In the genomic region with DNA sequence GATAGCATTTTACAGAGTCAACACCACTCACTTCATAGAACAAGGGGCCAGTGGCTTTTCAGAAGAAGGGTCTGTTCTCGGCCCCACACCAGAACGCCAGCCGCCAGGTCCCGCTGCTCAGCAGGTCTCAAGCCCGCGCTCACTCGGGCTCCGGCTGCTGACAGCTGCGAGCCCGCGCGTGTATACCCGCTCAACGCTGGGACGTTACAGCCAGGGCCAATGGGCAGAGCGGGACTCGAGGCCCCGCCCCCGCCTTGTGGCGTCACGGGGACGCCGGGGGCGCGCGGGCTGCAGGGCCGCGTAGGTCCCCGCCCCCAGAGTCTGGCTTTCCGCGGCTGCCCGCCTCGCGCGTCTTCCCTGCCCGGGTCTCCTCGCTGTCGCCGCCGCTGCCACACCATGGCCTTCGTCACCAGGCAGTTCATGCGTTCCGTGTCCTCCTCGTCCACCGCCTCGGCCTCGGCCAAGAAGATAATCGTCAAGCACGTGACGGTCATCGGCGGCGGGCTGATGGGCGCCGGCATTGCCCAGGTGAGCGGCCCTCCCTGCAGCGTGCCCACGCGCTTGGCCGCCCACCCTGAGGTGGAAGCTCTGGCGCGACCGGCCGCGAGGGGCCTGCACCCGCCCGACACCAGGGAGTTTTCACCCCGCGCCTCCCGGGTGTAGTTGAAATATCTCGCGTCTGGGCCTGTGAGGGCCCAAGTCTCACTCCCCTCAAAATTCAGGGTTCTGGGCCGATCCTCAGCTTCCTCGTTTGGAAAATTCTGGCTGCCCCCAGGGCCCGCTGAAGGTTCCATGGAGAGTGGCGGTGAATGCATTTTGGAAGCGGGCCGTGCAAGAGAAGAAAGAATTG, we compare ENCODE assay signal across 1 cellular context.
A peak's percentile ranks its signal among the peaks of the same experiment; 100 is the strongest.
TF ChIP-seq lines count a peak whose summit lies in the region.

A gene (plus strand): TSS at position 353 of the 850 bp plus-strand sequence. CDS start 44 bp downstream, at position 397.

TF ChIP-seq in HepG2, 621 proteins besides CTCF, POLR2A, EP300 and RAD21 (continued from another document and continues in another):
- TF ChIP-seq, protein P1, sequence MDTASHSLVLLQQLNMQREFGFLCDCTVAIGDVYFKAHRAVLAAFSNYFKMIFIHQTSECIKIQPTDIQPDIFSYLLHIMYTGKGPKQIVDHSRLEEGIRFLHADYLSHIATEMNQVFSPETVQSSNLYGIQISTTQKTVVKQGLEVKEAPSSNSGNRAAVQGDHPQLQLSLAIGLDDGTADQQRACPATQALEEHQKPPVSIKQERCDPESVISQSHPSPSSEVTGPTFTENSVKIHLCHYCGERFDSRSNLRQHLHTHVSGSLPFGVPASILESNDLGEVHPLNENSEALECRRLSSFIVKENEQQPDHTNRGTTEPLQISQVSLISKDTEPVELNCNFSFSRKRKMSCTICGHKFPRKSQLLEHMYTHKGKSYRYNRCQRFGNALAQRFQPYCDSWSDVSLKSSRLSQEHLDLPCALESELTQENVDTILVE (CRISPR knock-in tag; IDR thresholded peaks at IDR 0.05): no peak
- peak; percentile 85 for TF ChIP-seq ZFP82 (CRISPR knock-in tag; IDR thresholded peaks at IDR 0.05; ENCODE audit: borderline replicate concordance)
- no peak for TF ChIP-seq MED8 (CRISPR knock-in tag; IDR thresholded peaks at IDR 0.05; ENCODE audit: insufficient replicate concordance)
- no peak for TF ChIP-seq ELF1 (CRISPR knock-in tag; IDR thresholded peaks at IDR 0.05)
- peak; percentile 87; the same call in 1 of the 2 replicates for TF ChIP-seq IRX3 (CRISPR knock-in tag; IDR thresholded peaks at IDR 0.05; ENCODE audit: borderline replicate concordance, low read depth)
- TF ChIP-seq, protein P2, sequence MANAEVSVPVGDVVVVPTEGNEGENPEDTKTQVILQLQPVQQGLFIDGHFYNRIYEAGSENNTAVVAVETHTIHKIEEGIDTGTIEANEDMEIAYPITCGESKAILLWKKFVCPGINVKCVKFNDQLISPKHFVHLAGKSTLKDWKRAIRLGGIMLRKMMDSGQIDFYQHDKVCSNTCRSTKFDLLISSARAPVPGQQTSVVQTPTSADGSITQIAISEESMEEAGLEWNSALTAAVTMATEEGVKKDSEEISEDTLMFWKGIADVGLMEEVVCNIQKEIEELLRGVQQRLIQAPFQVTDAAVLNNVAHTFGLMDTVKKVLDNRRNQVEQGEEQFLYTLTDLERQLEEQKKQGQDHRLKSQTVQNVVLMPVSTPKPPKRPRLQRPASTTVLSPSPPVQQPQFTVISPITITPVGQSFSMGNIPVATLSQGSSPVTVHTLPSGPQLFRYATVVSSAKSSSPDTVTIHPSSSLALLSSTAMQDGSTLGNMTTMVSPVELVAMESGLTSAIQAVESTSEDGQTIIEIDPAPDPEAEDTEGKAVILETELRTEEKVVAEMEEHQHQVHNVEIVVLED (CRISPR knock-in tag; IDR thresholded peaks at IDR 0.05; ENCODE audit: borderline replicate concordance): peak; percentile 93
- TF ChIP-seq HMGA1 (CRISPR knock-in tag; conservative IDR thresholded peaks at IDR 0.05): no peak
- no peak for TF ChIP-seq KDM1A (CRISPR knock-in tag; IDR thresholded peaks at IDR 0.05)
- TF ChIP-seq, protein P3, sequence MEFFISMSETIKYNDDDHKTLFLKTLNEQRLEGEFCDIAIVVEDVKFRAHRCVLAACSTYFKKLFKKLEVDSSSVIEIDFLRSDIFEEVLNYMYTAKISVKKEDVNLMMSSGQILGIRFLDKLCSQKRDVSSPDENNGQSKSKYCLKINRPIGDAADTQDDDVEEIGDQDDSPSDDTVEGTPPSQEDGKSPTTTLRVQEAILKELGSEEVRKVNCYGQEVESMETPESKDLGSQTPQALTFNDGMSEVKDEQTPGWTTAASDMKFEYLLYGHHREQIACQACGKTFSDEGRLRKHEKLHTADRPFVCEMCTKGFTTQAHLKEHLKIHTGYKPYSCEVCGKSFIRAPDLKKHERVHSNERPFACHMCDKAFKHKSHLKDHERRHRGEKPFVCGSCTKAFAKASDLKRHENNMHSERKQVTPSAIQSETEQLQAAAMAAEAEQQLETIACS (CRISPR knock-in tag; IDR thresholded peaks at IDR 0.05): peak; percentile 91
- TF ChIP-seq SRSF1 (optimal IDR thresholded peaks at IDR 0.05; ENCODE audit: low read depth, low read length): no peak
- no peak for TF ChIP-seq GATAD2A (CRISPR knock-in tag; IDR thresholded peaks at IDR 0.05)
- TF ChIP-seq, protein P4, sequence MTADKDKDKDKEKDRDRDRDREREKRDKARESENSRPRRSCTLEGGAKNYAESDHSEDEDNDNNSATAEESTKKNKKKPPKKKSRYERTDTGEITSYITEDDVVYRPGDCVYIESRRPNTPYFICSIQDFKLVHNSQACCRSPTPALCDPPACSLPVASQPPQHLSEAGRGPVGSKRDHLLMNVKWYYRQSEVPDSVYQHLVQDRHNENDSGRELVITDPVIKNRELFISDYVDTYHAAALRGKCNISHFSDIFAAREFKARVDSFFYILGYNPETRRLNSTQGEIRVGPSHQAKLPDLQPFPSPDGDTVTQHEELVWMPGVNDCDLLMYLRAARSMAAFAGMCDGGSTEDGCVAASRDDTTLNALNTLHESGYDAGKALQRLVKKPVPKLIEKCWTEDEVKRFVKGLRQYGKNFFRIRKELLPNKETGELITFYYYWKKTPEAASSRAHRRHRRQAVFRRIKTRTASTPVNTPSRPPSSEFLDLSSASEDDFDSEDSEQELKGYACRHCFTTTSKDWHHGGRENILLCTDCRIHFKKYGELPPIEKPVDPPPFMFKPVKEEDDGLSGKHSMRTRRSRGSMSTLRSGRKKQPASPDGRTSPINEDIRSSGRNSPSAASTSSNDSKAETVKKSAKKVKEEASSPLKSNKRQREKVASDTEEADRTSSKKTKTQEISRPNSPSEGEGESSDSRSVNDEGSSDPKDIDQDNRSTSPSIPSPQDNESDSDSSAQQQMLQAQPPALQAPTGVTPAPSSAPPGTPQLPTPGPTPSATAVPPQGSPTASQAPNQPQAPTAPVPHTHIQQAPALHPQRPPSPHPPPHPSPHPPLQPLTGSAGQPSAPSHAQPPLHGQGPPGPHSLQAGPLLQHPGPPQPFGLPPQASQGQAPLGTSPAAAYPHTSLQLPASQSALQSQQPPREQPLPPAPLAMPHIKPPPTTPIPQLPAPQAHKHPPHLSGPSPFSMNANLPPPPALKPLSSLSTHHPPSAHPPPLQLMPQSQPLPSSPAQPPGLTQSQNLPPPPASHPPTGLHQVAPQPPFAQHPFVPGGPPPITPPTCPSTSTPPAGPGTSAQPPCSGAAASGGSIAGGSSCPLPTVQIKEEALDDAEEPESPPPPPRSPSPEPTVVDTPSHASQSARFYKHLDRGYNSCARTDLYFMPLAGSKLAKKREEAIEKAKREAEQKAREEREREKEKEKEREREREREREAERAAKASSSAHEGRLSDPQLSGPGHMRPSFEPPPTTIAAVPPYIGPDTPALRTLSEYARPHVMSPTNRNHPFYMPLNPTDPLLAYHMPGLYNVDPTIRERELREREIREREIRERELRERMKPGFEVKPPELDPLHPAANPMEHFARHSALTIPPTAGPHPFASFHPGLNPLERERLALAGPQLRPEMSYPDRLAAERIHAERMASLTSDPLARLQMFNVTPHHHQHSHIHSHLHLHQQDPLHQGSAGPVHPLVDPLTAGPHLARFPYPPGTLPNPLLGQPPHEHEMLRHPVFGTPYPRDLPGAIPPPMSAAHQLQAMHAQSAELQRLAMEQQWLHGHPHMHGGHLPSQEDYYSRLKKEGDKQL (CRISPR knock-in tag; IDR thresholded peaks at IDR 0.05; ENCODE audit: low read depth): no peak
- TF ChIP-seq RARG (CRISPR knock-in tag; IDR thresholded peaks at IDR 0.05; ENCODE audit: low read depth): no peak
- TF ChIP-seq ZFP90 (CRISPR knock-in tag; IDR thresholded peaks at IDR 0.05; ENCODE audit: borderline replicate concordance): peak; percentile 34; the same call in 1 of the 2 replicates
- TF ChIP-seq ZNF577 (CRISPR knock-in tag; IDR thresholded peaks at IDR 0.05; ENCODE audit: borderline replicate concordance, low read depth): no peak
- TF ChIP-seq ZNF747 (CRISPR knock-in tag; IDR thresholded peaks at IDR 0.05; ENCODE audit: borderline replicate concordance): no peak
- peak; percentile 60 for TF ChIP-seq DR1 (CRISPR knock-in tag; IDR thresholded peaks at IDR 0.05)
- 0 out of 2 replicates have a peak, but pooled peaks have one; percentile 25 for TF ChIP-seq ZNF264 (CRISPR knock-in tag; IDR thresholded peaks at IDR 0.05)
- TF ChIP-seq ZNF337 (CRISPR knock-in tag; IDR thresholded peaks at IDR 0.05; ENCODE audit: borderline replicate concordance, low read depth): peak; percentile 93; the same call in 1 of the 2 replicates
- TF ChIP-seq, protein P5, sequence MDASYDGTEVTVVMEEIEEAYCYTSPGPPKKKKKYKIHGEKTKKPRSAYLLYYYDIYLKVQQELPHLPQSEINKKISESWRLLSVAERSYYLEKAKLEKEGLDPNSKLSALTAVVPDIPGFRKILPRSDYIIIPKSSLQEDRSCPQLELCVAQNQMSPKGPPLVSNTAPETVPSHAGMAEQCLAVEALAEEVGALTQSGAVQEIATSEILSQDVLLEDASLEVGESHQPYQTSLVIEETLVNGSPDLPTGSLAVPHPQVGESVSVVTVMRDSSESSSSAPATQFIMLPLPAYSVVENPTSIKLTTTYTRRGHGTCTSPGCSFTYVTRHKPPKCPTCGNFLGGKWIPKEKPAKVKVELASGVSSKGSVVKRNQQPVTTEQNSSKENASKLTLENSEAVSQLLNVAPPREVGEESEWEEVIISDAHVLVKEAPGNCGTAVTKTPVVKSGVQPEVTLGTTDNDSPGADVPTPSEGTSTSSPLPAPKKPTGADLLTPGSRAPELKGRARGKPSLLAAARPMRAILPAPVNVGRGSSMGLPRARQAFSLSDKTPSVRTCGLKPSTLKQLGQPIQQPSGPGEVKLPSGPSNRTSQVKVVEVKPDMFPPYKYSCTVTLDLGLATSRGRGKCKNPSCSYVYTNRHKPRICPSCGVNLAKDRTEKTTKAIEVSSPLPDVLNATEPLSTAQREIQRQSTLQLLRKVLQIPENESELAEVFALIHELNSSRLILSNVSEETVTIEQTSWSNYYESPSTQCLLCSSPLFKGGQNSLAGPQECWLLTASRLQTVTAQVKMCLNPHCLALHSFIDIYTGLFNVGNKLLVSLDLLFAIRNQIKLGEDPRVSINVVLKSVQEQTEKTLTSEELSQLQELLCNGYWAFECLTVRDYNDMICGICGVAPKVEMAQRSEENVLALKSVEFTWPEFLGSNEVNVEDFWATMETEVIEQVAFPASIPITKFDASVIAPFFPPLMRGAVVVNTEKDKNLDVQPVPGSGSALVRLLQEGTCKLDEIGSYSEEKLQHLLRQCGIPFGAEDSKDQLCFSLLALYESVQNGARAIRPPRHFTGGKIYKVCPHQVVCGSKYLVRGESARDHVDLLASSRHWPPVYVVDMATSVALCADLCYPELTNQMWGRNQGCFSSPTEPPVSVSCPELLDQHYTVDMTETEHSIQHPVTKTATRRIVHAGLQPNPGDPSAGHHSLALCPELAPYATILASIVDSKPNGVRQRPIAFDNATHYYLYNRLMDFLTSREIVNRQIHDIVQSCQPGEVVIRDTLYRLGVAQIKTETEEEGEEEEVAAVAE (CRISPR knock-in tag; IDR thresholded peaks at IDR 0.05; ENCODE audit: borderline replicate concordance): no peak; the same call in 1 of the 2 replicates
- no peak for TF ChIP-seq PHF5A (CRISPR knock-in tag; IDR thresholded peaks at IDR 0.05; ENCODE audit: low read depth, unreplicated experiment)
- TF ChIP-seq, protein P6, sequence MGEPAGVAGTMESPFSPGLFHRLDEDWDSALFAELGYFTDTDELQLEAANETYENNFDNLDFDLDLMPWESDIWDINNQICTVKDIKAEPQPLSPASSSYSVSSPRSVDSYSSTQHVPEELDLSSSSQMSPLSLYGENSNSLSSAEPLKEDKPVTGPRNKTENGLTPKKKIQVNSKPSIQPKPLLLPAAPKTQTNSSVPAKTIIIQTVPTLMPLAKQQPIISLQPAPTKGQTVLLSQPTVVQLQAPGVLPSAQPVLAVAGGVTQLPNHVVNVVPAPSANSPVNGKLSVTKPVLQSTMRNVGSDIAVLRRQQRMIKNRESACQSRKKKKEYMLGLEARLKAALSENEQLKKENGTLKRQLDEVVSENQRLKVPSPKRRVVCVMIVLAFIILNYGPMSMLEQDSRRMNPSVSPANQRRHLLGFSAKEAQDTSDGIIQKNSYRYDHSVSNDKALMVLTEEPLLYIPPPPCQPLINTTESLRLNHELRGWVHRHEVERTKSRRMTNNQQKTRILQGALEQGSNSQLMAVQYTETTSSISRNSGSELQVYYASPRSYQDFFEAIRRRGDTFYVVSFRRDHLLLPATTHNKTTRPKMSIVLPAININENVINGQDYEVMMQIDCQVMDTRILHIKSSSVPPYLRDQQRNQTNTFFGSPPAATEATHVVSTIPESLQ (CRISPR knock-in tag; conservative IDR thresholded peaks at IDR 0.05): no peak
- no peak for TF ChIP-seq TCF7 (IDR thresholded peaks at IDR 0.05; ENCODE audit: low read depth)
- TF ChIP-seq ZFP1 (CRISPR knock-in tag; IDR thresholded peaks at IDR 0.05): no peak
- TF ChIP-seq CHD2 (IDR thresholded peaks at IDR 0.05; ENCODE audit: low read depth, low read length): no peak
- TF ChIP-seq, protein P7, sequence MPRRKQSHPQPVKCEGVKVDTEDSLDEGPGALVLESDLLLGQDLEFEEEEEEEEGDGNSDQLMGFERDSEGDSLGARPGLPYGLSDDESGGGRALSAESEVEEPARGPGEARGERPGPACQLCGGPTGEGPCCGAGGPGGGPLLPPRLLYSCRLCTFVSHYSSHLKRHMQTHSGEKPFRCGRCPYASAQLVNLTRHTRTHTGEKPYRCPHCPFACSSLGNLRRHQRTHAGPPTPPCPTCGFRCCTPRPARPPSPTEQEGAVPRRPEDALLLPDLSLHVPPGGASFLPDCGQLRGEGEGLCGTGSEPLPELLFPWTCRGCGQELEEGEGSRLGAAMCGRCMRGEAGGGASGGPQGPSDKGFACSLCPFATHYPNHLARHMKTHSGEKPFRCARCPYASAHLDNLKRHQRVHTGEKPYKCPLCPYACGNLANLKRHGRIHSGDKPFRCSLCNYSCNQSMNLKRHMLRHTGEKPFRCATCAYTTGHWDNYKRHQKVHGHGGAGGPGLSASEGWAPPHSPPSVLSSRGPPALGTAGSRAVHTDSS (CRISPR knock-in tag; conservative IDR thresholded peaks at IDR 0.05): no peak
- TF ChIP-seq, protein P8, sequence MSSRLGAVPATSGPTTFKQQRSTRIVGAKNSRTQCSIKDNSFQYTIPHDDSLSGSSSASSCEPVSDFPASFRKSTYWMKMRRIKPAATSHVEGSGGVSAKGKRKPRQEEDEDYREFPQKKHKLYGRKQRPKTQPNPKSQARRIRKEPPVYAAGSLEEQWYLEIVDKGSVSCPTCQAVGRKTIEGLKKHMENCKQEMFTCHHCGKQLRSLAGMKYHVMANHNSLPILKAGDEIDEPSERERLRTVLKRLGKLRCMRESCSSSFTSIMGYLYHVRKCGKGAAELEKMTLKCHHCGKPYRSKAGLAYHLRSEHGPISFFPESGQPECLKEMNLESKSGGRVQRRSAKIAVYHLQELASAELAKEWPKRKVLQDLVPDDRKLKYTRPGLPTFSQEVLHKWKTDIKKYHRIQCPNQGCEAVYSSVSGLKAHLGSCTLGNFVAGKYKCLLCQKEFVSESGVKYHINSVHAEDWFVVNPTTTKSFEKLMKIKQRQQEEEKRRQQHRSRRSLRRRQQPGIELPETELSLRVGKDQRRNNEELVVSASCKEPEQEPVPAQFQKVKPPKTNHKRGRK (CRISPR knock-in tag; IDR thresholded peaks at IDR 0.05): no peak
- TF ChIP-seq NPAS2 (CRISPR knock-in tag; IDR thresholded peaks at IDR 0.05; ENCODE audit: borderline replicate concordance): no peak
- TF ChIP-seq TMF1 (CRISPR knock-in tag; IDR thresholded peaks at IDR 0.05; ENCODE audit: low read depth): peak; percentile 53; the same call in 1 of the 2 replicates
- no peak; the same call in 1 of the 2 replicates for TF ChIP-seq ZNF546 (CRISPR knock-in tag; conservative IDR thresholded peaks at IDR 0.05)
- no peak for TF ChIP-seq ZNF773 (CRISPR knock-in tag; IDR thresholded peaks at IDR 0.05; ENCODE audit: borderline replicate concordance)
- no peak for TF ChIP-seq ZNF850 (CRISPR knock-in tag; conservative IDR thresholded peaks at IDR 0.05)
- TF ChIP-seq JUND (CRISPR knock-in tag; IDR thresholded peaks at IDR 0.05): peak; percentile 56
- TF ChIP-seq SOX5 (CRISPR knock-in tag; IDR thresholded peaks at IDR 0.05; ENCODE audit: borderline replicate concordance): no peak
